ENCODE assay signal across 9 cellular contexts in genomic region chr4:23333556-23333945, GRCh38.
A peak's percentile ranks its signal among the peaks of the same experiment; 100 is the strongest.
DNase-seq lines count a peak whose midpoint lies in the region; ATAC-seq and TF ChIP-seq lines count a peak whose summit lies in the region.
"Had no signal": no experiment of that assay in that cellular context is flagged by ENCODE, and none has a peak within 500 bp of the region (broad histone marks: within the 10 kb centered on the region; RNA-seq: fewer than 3 reads in every experiment).

No MANE protein-coding gene starts in this region.

- no TSS peak for BruUV-seq in PC-9 (replicated peaks; lab: Mats Ljungman, UMichigan)

- H3K27ac ChIP-seq in DOHH2 (ENCODE audit: low read depth, low read length), result peak overlapping the region; percentile 90
- H3K27ac ChIP-seq in PC-9, result peak overlapping the region; percentile 1; the same call in 1 of the 2 replicates
- H3K27ac ChIP-seq in foreskin keratinocyte, result no peak overlapping the region

- H3K79me2 ChIP-seq in DOHH2 (ENCODE audit: control insufficient read depth, low read length), result no peaks in the 10 kb centered on the region
- no peaks in the 10 kb centered on the region for H3K79me2 ChIP-seq in PC-9 (ENCODE audit: low read depth)

- H3F3A ChIP-seq in DOHH2 (ENCODE audit: control insufficient read depth, insufficient read depth), result peaks cover 6% of the 10 kb centered on the region
- H3F3A ChIP-seq in PC-9 (ENCODE audit: insufficient read depth, low read depth), result peaks cover 4% of the 10 kb centered on the region

- H3K36me3 ChIP-seq in DOHH2 (ENCODE audit: control insufficient read depth, low read length) (peaks cover 8% of the 10 kb centered on the region), PC-9 (ENCODE audit: low read depth) (no peaks in the 10 kb centered on the region)

- H3K4me2 ChIP-seq in DOHH2 (ENCODE audit: low read length) (peak overlapping the region; percentile 78), PC-9 (0 out of 2 replicates have a peak overlapping the region, but pooled peaks have one; percentile 26)

- H3K9me3 ChIP-seq in DOHH2 (ENCODE audit: control insufficient read depth, insufficient read depth, low read length) (no peaks in the 10 kb centered on the region), PC-9 (ENCODE audit: insufficient read depth, low read depth) (no peaks in the 10 kb centered on the region)

- no peaks in the 10 kb centered on the region for H4K20me1 ChIP-seq in DOHH2 (ENCODE audit: control insufficient read depth, insufficient read depth, low read depth, low read length)
- H4K20me1 ChIP-seq in PC-9 (ENCODE audit: insufficient read depth), result no peaks in the 10 kb centered on the region

- intact Hi-C loops in PC-9 (cut with micrococcal nuclease; ENCODE audit: unreplicated experiment), result loop anchor here (5.0 kb wide), 1 partner anchor 196 kb away; no protein-coding TSS in a partner anchor

- ATAC-seq in GM21737 (IDR thresholded peaks at IDR 0.05; ENCODE audit: unreplicated experiment), result peak; percentile 6
- peak; percentile 76 for ATAC-seq in foreskin keratinocyte
- ATAC-seq in GM21786 (IDR thresholded peaks at IDR 0.05; ENCODE audit: unreplicated experiment), result no peak
- ATAC-seq in HG03025 (IDR thresholded peaks at IDR 0.05; ENCODE audit: low FRiP score, unreplicated experiment), result no peak
- no peak for ATAC-seq in GM18511 (IDR thresholded peaks at IDR 0.05; ENCODE audit: unreplicated experiment)

- peak in 1 of 2 experiments; percentile 38 for DNase-seq in PC-9
- no peak for DNase-seq in foreskin keratinocyte
- DNase-seq in NCI-H146 treated with DMSO at 0.1 percent for 48 hours (lab: John Stamatoyannopoulos, UW; ENCODE audit: unreplicated experiment), result no peak
- DNase-seq: stimulated activated naive CD4-positive, alpha-beta T cell treated with Interleukin-2 at 50 U/mL for 16 hours had no signal

- H2AFZ ChIP-seq in PC-9, result no peak overlapping the region

- CTCF ChIA-PET in PC-9 (lab: Charles Lee), result no interaction called here

- TF ChIP-seq CTCF in DOHH2 (IDR thresholded peaks at IDR 0.05; ENCODE audit: low read depth, low read length, poor library complexity, severe bottlenecking), result no peak
- TF ChIP-seq CTCF in PC-9 (conservative IDR thresholded peaks at IDR 0.05), result no peak
- no peak for TF ChIP-seq CTCF in foreskin keratinocyte (conservative IDR thresholded peaks at IDR 0.05)

- peaks cover 43% of the 10 kb centered on the region for H3K4me1 ChIP-seq in DOHH2 (ENCODE audit: control insufficient read depth, low read length)
- H3K4me1 ChIP-seq in PC-9 (replicated peaks; ENCODE audit: insufficient read depth), result peaks cover 9% of the 10 kb centered on the region
- no peaks in the 10 kb centered on the region for H3K4me1 ChIP-seq in foreskin keratinocyte

- H3K27me3 ChIP-seq in DOHH2 (ENCODE audit: control insufficient read depth, low read length), result no peaks in the 10 kb centered on the region
- H3K27me3 ChIP-seq in PC-9 (ENCODE audit: insufficient read depth, low read depth), result no peaks in the 10 kb centered on the region
- H3K27me3 ChIP-seq in foreskin keratinocyte, result no peaks in the 10 kb centered on the region

- POLR2A ChIA-PET in PC-9 (lab: Charles Lee; ENCODE audit: unreplicated experiment), result no interaction called here

- H3K9me2 ChIP-seq in DOHH2 (replicated peaks; ENCODE audit: control insufficient read depth, low read length), result no peaks in the 10 kb centered on the region
- no peaks in the 10 kb centered on the region for H3K9me2 ChIP-seq in PC-9 (ENCODE audit: insufficient read depth)

- H3K4me3 ChIP-seq in DOHH2 (ENCODE audit: low read length) (peak overlapping the region; percentile 51), PC-9 (no peak overlapping the region)

Comparison
In these comparisons a context has a peak if more than half of its experiments do, and no peak if none do; other contexts are left out.
1. ATAC-seq: peak in GM21737 (single experiment) and foreskin keratinocyte (single experiment); none in GM21786 (single experiment), HG03025 (single experiment) and GM18511 (single experiment).